Comparison of ENCODE assay signal across 33 cellular contexts in genomic region chr6:137514418-137514817, GRCh38. TPM values are rescaled to one million over a fixed set of nuclear protein-coding genes. Genes with fewer than 3 reads are reported as not detected.
"Had no signal": no experiment of that assay in that cellular context is flagged by ENCODE, and none has a peak within 500 bp of the region (broad histone marks: within the 10 kb centered on the region; RNA-seq: fewer than 3 reads in every experiment).

No MANE protein-coding gene starts in this region.

- FAIRE-seq: urothelium cell line had no signal

- H3K9me3 Mint-ChIP-seq: stimulated activated naive CD8-positive, alpha-beta T cell treated with anti-CD3 and anti-CD28 coated beads, Interleukin-15, amount 100 ng/mL, for 72 hours; type B pancreatic cell had no signal

- H3K36me3 Mint-ChIP-seq: stimulated activated effector memory CD8-positive, alpha-beta T cell treated with anti-CD3 and anti-CD28 coated beads, Interleukin-12 subunit alpha, Interleukin-12 subunit beta, amount 100 ng/mL, for 72 hours; stimulated activated memory B cell treated with anti-CD40 and anti-IgM and Interleukin-4, amounts not matched to agents 10 μg/mL and 1 μg/mL and 100 μg/mL, for 72 hours had no signal

- H3K4me1 Mint-ChIP-seq: stimulated activated effector memory CD8-positive, alpha-beta T cell treated with anti-CD3 and anti-CD28 coated beads, Interleukin-12 subunit alpha, Interleukin-12 subunit beta, amount 100 ng/mL, for 72 hours; stimulated activated memory B cell treated with anti-CD40 and anti-IgM and Interleukin-4, amounts not matched to agents 10 μg/mL and 1 μg/mL and 100 μg/mL, for 72 hours; stimulated activated naive B cell treated with anti-CD40 and anti-IgM and Interleukin-4, amounts not matched to agents 10 μg/mL and 1 μg/mL and 100 μg/mL, for 72 hours; stimulated activated naive CD8-positive, alpha-beta T cell treated with anti-CD3 and anti-CD28 coated beads, Interleukin-15, amount 100 ng/mL, for 72 hours had no signal

- ATAC-seq: stimulated activated effector memory CD8-positive, alpha-beta T cell treated with anti-CD3 and anti-CD28 coated beads, Interleukin-12 subunit alpha, Interleukin-12 subunit beta, amount 100 ng/mL, for 72 hours; stimulated activated memory B cell treated with anti-CD40 and anti-IgM and Interleukin-4, amounts not matched to agents 10 μg/mL and 1 μg/mL and 100 μg/mL, for 72 hours; stimulated activated naive B cell treated with anti-CD40 and anti-IgM and Interleukin-4, amounts not matched to agents 10 μg/mL and 1 μg/mL and 100 μg/mL, for 72 hours; stimulated activated naive CD8-positive, alpha-beta T cell treated with anti-CD3 and anti-CD28 coated beads, Interleukin-15, amount 100 ng/mL, for 72 hours; stimulated activated naive CD8-positive, alpha-beta T cell treated with anti-CD3 and anti-CD28 coated beads, Interleukin-15, Interleukin-2, amounts not matched to agents 100 U/mL and 50 U/mL, for 24 hours; upper lobe of right lung had no signal

- H3K4me3 ChIP-seq: stomach, suprapubic skin, testis, thoracic aorta, thyroid gland, tibial artery, tibial nerve, transverse colon, upper lobe of left lung, upper lobe of right lung, uterus, vagina had no signal

- DNase-seq: stimulated activated CD4-positive, alpha-beta T cell treated with anti-CD3 and anti-CD28 coated beads, Interleukin-2, amount 100 ng/mL, for 48 hours; stimulated activated CD4-positive, alpha-beta T cell treated with anti-CD3 and anti-CD28 coated beads, Interleukin-4, amount 100 ng/mL, for 1 hour; stimulated activated CD4-positive, alpha-beta T cell treated with anti-CD3 and anti-CD28 coated beads, Interleukin-4, amount 100 ng/mL, for 24 hours; stimulated activated CD4-positive, alpha-beta T cell treated with anti-CD3 and anti-CD28 coated beads, Interleukin-4, amount 100 ng/mL, for 4 hours; stimulated activated CD8-positive, alpha-beta memory T cell treated with anti-CD3 and anti-CD28 coated beads, Interleukin-4, amount 100 ng/mL, for 48 hours; stimulated activated naive B cell treated with anti-CD40 and anti-IgM and Interleukin-4, amounts not matched to agents 10 μg/mL and 1 μg/mL and 100 μg/mL, for 72 hours; stimulated activated naive CD4-positive, alpha-beta T cell; stimulated activated naive CD4-positive, alpha-beta T cell treated with Interleukin-2 at 50 U/mL for 16 hours; stimulated activated naive CD8-positive, alpha-beta T cell treated with anti-CD3 and anti-CD28 coated beads, Interleukin-15, amount 100 ng/mL, for 72 hours; stimulated activated naive CD8-positive, alpha-beta T cell treated with anti-CD3 and anti-CD28 coated beads, Interleukin-15, Interleukin-2, amounts not matched to agents 100 U/mL and 50 U/mL, for 24 hours; stomach; substantia nigra; testis; thyroid gland; tibial artery; transverse colon; trophoblast cell; upper lobe of left lung; upper lobe of right lung; uterus had no signal

- H3K4me1 ChIP-seq: stomach, testis, tibial artery, tibial nerve, transverse colon, upper lobe of left lung, upper lobe of right lung, uterus, vagina had no signal

- H3K27ac ChIP-seq: stomach, suprapubic skin, testis, thoracic aorta, thyroid gland, tibial artery, tibial nerve, transverse colon, upper lobe of left lung, upper lobe of right lung, uterus, vagina had no signal

- H3K9me3 ChIP-seq: suprapubic skin, testis, thyroid gland, transverse colon, uterus, vagina had no signal

- H3K27ac Mint-ChIP-seq: stimulated activated effector memory CD8-positive, alpha-beta T cell treated with anti-CD3 and anti-CD28 coated beads, Interleukin-12 subunit alpha, Interleukin-12 subunit beta, amount 100 ng/mL, for 72 hours; stimulated activated memory B cell treated with anti-CD40 and anti-IgM and Interleukin-4, amounts not matched to agents 10 μg/mL and 1 μg/mL and 100 μg/mL, for 72 hours; stimulated activated naive B cell treated with anti-CD40 and anti-IgM and Interleukin-4, amounts not matched to agents 10 μg/mL and 1 μg/mL and 100 μg/mL, for 72 hours; stimulated activated naive CD8-positive, alpha-beta T cell treated with anti-CD3 and anti-CD28 coated beads, Interleukin-15, amount 100 ng/mL, for 72 hours; stimulated activated naive CD8-positive, alpha-beta T cell treated with anti-CD3 and anti-CD28 coated beads, Interleukin-15, Interleukin-2, amounts not matched to agents 100 ng/mL and 50 ng/mL, for 24 hours; type B pancreatic cell had no signal

- H3K36me3 ChIP-seq: stomach, suprapubic skin, thoracic aorta, thyroid gland, tibial artery, tibial nerve, transverse colon, upper lobe of left lung, upper lobe of right lung, uterus, vagina had no signal

- H3K27me3 ChIP-seq: testis, thyroid gland, vagina had no signal

- H3K4me3 Mint-ChIP-seq: stimulated activated effector memory CD8-positive, alpha-beta T cell treated with anti-CD3 and anti-CD28 coated beads, Interleukin-12 subunit alpha, Interleukin-12 subunit beta, amount 100 ng/mL, for 72 hours; stimulated activated memory B cell treated with anti-CD40 and anti-IgM and Interleukin-4, amounts not matched to agents 10 μg/mL and 1 μg/mL and 100 μg/mL, for 72 hours; stimulated activated naive B cell treated with anti-CD40 and anti-IgM and Interleukin-4, amounts not matched to agents 10 μg/mL and 1 μg/mL and 100 μg/mL, for 72 hours; stimulated activated naive CD8-positive, alpha-beta T cell treated with anti-CD3 and anti-CD28 coated beads, Interleukin-15, amount 100 ng/mL, for 72 hours; stimulated activated naive CD8-positive, alpha-beta T cell treated with anti-CD3 and anti-CD28 coated beads, Interleukin-15, Interleukin-2, amounts not matched to agents 100 ng/mL and 50 ng/mL, for 24 hours; type B pancreatic cell had no signal

RNA-seq across cellular contexts. Expression of gene OLIG3, which starts 20.2 kb away (rescaled TPM):
- total RNA-seq: stomach, subcutaneous adipose tissue, temporal lobe, testis, thoracic aorta, thyroid gland, tibial nerve, transverse colon, upper lobe of left lung, upper lobe of right lung, ureter, urinary bladder, uterus, vagina had no signal
- polyA plus RNA-seq: stomach, urinary bladder had no signal
